ENCODE assay signal across 11 cellular contexts in genomic region chr15:34609658-34610057, GRCh38. TPM values are rescaled to one million over a fixed set of nuclear protein-coding genes. Genes with fewer than 3 reads are reported as not detected.
DNase-seq lines count a peak whose midpoint lies in the region; ATAC-seq and TF ChIP-seq lines count a peak whose summit lies in the region.
"Had no signal": no experiment of that assay in that cellular context is flagged by ENCODE, and none has a peak within 500 bp of the region (broad histone marks: within the 10 kb centered on the region; RNA-seq: fewer than 3 reads in every experiment).

No MANE protein-coding gene starts in this region.

- H3K36me3 Mint-ChIP-seq in activated naive CD8-positive, alpha-beta T cell treated with anti-CD3 and anti-CD28 coated beads, Interleukin-2, amount 10 ng/mL, durations not matched to agents 7 days and 5 days: no peaks in the 10 kb centered on the region

- H3K4me1 ChIP-seq in right cardiac atrium (ENCODE audit: control insufficient read depth, insufficient read depth, low read length) (no peaks in the 10 kb centered on the region), uterus (no peaks in the 10 kb centered on the region)
- H3K4me1 ChIP-seq: esophagus squamous epithelium had no signal

- peaks cover 11% of the 10 kb centered on the region for H3K4me1 Mint-ChIP-seq in activated naive CD8-positive, alpha-beta T cell treated with anti-CD3 and anti-CD28 coated beads, Interleukin-2, amount 10 ng/mL, durations not matched to agents 7 days and 5 days
- peaks cover 7% of the 10 kb centered on the region for H3K4me1 Mint-ChIP-seq in stimulated activated naive CD8-positive, alpha-beta T cell treated with anti-CD3 and anti-CD28 coated beads, Interleukin-15, amount 100 ng/mL, for 72 hours

- no peaks in the 10 kb centered on the region for H3K36me3 ChIP-seq in uterus
- H3K36me3 ChIP-seq: esophagus squamous epithelium had no signal

- no peak overlapping the region for H3K27ac ChIP-seq in right cardiac atrium (ENCODE audit: low read length)
- no peak overlapping the region for H3K27ac ChIP-seq in uterus
- H3K27ac ChIP-seq: esophagus squamous epithelium, VCaP had no signal

- TF ChIP-seq CTCF in uterus (IDR thresholded peaks at IDR 0.05): no peak

- POLR2A ChIA-PET in activated naive CD8-positive, alpha-beta T cell treated with anti-CD3 and anti-CD28 coated beads, Interleukin-2, amount 10 ng/mL, durations not matched to agents 7 days and 5 days (lab: Charles Lee): no interaction called here

- ATAC-seq in Right ventricle myocardium inferior: peak; percentile 31
- ATAC-seq in right cardiac atrium: no peak
- peak; percentile 67 for ATAC-seq in activated naive CD8-positive, alpha-beta T cell treated with anti-CD3 and anti-CD28 coated beads, Interleukin-2, amount 10 ng/mL, durations not matched to agents 7 days and 5 days (ENCODE audit: low read depth)
- peak; percentile 64 for ATAC-seq in stimulated activated naive CD8-positive, alpha-beta T cell treated with anti-CD3 and anti-CD28 coated beads, Interleukin-15, amount 100 ng/mL, for 72 hours
- ATAC-seq in GM19324 (IDR thresholded peaks at IDR 0.05; ENCODE audit: low FRiP score, unreplicated experiment): no peak

- TF ChIP-seq POLR2A in uterus (IDR thresholded peaks at IDR 0.05): no peak

- H3K9me3 ChIP-seq in right cardiac atrium (ENCODE audit: control insufficient read depth, low read length) (no peaks in the 10 kb centered on the region), uterus (no peaks in the 10 kb centered on the region)
- H3K9me3 ChIP-seq: esophagus squamous epithelium had no signal

- no peaks in the 10 kb centered on the region for H3K27me3 ChIP-seq in right cardiac atrium (ENCODE audit: control insufficient read depth, insufficient read depth)
- H3K27me3 ChIP-seq in uterus: peaks cover 0 to 6% of the 10 kb centered on the region in 2 donors

- intact Hi-C loops in Right ventricle myocardium inferior (cut with DNase I): no loop called here
- intact Hi-C loops in right cardiac atrium (cut with DNase I): no loop called here
- intact Hi-C loops in uterus (cut with DNase I; ENCODE audit: low total_unique reads): no loop called here

- peak overlapping the region; percentile 30 for H3K4me3 Mint-ChIP-seq in activated naive CD8-positive, alpha-beta T cell treated with anti-CD3 and anti-CD28 coated beads, Interleukin-2, amount 10 ng/mL, durations not matched to agents 7 days and 5 days
- peak overlapping the region; percentile 21 to 30 for H3K4me3 Mint-ChIP-seq in stimulated activated naive CD8-positive, alpha-beta T cell treated with anti-CD3 and anti-CD28 coated beads, Interleukin-15, amount 100 ng/mL, for 72 hours

- H3K9me3 Mint-ChIP-seq in activated naive CD8-positive, alpha-beta T cell treated with anti-CD3 and anti-CD28 coated beads, Interleukin-2, amount 10 ng/mL, durations not matched to agents 7 days and 5 days: no peaks in the 10 kb centered on the region
- no peaks in the 10 kb centered on the region for H3K9me3 Mint-ChIP-seq in stimulated activated naive CD8-positive, alpha-beta T cell treated with anti-CD3 and anti-CD28 coated beads, Interleukin-15, amount 100 ng/mL, for 72 hours

- H3K27ac Mint-ChIP-seq in activated naive CD8-positive, alpha-beta T cell treated with anti-CD3 and anti-CD28 coated beads, Interleukin-2, amount 10 ng/mL, durations not matched to agents 7 days and 5 days: peak overlapping the region; percentile 32
- peak overlapping the region in 1 of 2 donors; percentile 59 for H3K27ac Mint-ChIP-seq in stimulated activated naive CD8-positive, alpha-beta T cell treated with anti-CD3 and anti-CD28 coated beads, Interleukin-15, amount 100 ng/mL, for 72 hours

- peaks cover 39% of the 10 kb centered on the region for H3K27me3 Mint-ChIP-seq in activated naive CD8-positive, alpha-beta T cell treated with anti-CD3 and anti-CD28 coated beads, Interleukin-2, amount 10 ng/mL, durations not matched to agents 7 days and 5 days
- peaks cover 20% of the 10 kb centered on the region for H3K27me3 Mint-ChIP-seq in stimulated activated naive CD8-positive, alpha-beta T cell treated with anti-CD3 and anti-CD28 coated beads, Interleukin-15, amount 100 ng/mL, for 72 hours

- DNase-seq in Right ventricle myocardium inferior (ENCODE audit: missing footprints): no peak
- no peak for DNase-seq in right cardiac atrium
- peak; percentile 3 for DNase-seq in NAMALWA (ENCODE audit: low spot score)
- no peak for DNase-seq in activated naive CD8-positive, alpha-beta T cell treated with anti-CD3 and anti-CD28 coated beads, Interleukin-2, amount 10 ng/mL, durations not matched to agents 7 days and 5 days
- no peak for DNase-seq in stimulated activated naive CD8-positive, alpha-beta T cell treated with anti-CD3 and anti-CD28 coated beads, Interleukin-15, amount 100 ng/mL, for 72 hours
- DNase-seq in uterus: no peak
- DNase-seq in GM19238 (ENCODE audit: insufficient read length, low spot score): no peak
- DNase-seq: esophagus squamous epithelium, NCI-H774 had no signal

- H3K4me3 ChIP-seq in right cardiac atrium (ENCODE audit: low read length) (no peak overlapping the region), uterus (no peak overlapping the region)
- H3K4me3 ChIP-seq: esophagus squamous epithelium had no signal

- WGBS in right cardiac atrium: 15% methylated on average over 7 of the region's 7 CpGs

RNA-seq across cellular contexts. Expression of gene GOLGA8B, which starts 26.2 kb away (rescaled TPM):
- total RNA-seq in Right ventricle myocardium inferior: 7.1 TPM
- total RNA-seq in right cardiac atrium: 10 to 100 TPM; 11.9 to 43.6 (median 24.9) TPM
- 21.0 TPM for polyA plus RNA-seq in right cardiac atrium
- total RNA-seq in activated naive CD8-positive, alpha-beta T cell treated with anti-CD3 and anti-CD28 coated beads, Interleukin-2, amount 10 ng/mL, durations not matched to agents 7 days and 5 days: 100 to 1,000 TPM; 371 to 410 TPM
- total RNA-seq in uterus: 100 to 1,000 TPM in 1 of 4 donors, 10 to 100 TPM in 3; 20.3 to 242 (median 71.6) TPM

Comparison
In these comparisons a context has a peak if more than half of its experiments do, and no peak if none do; other contexts are left out.
1. ATAC-seq: peak in Right ventricle myocardium inferior (single experiment), activated naive CD8-positive, alpha-beta T cell treated with anti-CD3 and anti-CD28 coated beads, Interleukin-2, amount 10 ng/mL, durations not matched to agents 7 days and 5 days (single experiment) and stimulated activated naive CD8-positive, alpha-beta T cell treated with anti-CD3 and anti-CD28 coated beads, Interleukin-15, amount 100 ng/mL, for 72 hours (single experiment); none in right cardiac atrium (0 of 2) and GM19324 (single experiment).